In the genomic region with DNA sequence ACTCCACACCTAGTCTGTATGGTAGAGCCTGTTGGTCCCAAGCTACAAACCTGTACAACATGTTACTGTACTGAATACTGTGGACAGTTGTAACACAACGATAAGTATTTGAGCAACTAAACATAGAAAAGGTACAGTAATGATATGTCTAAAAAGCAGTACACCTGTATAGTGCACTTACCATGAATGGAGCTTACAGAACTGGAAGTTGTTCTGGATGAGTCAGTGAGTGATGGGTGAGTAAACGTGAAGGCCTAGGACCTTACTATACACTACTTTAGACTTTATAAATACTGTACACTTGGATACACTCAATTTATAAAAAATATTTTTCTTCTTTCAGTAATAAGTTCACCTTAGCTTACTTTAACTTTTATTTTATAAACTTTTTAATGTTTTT, we compare ENCODE assay signal across 16 cellular contexts.
DNase-seq lines count a peak whose midpoint lies in the region; ATAC-seq and TF ChIP-seq lines count a peak whose summit lies in the region.
"Had no signal": no experiment of that assay in that cellular context is flagged by ENCODE, and none has a peak within 500 bp of the region (broad histone marks: within the 10 kb centered on the region; RNA-seq: fewer than 3 reads in every experiment).

No MANE protein-coding gene starts in this region.

- no peaks in the 10 kb centered on the region for H3K4me1 Mint-ChIP-seq in activated CD4-positive, alpha-beta memory T cell treated with anti-CD3 and anti-CD28 coated beads, Interleukin-2, amount 10 ng/mL, durations not matched to agents 7 days and 5 days
- no peaks in the 10 kb centered on the region for H3K4me1 Mint-ChIP-seq in activated CD4-positive, alpha-beta T cell treated with anti-CD3 and anti-CD28 coated beads, Interleukin-2, amount 10 ng/mL, durations not matched to agents 24 days and 14 days

- H2AFZ ChIP-seq in OCI-LY7 (ENCODE audit: low read length) = peak overlapping the region; percentile 71

- H3K27ac ChIP-seq in OCI-LY7 (ENCODE audit: low read depth, low read length, poor library complexity, severe bottlenecking) = peak overlapping the region; percentile 61

- H4K20me1 ChIP-seq in OCI-LY7 (ENCODE audit: insufficient read depth, low read length) = no peaks in the 10 kb centered on the region

- H3K4me3 ChIP-seq in OCI-LY7 (ENCODE audit: low read depth, low read length, poor library complexity, severe bottlenecking) = no peak overlapping the region
- H3K4me3 ChIP-seq: HAP-1 had no signal

- H3K9me3 ChIP-seq in OCI-LY7 (ENCODE audit: low read length) = peaks cover 5% of the 10 kb centered on the region; the same call in 1 of the 2 replicates
- H3K9me3 ChIP-seq: HAP-1 had no signal

- no peak for TF ChIP-seq CTCF in OCI-LY7 (conservative IDR thresholded peaks at IDR 0.05; ENCODE audit: low read length)

- CTCF ChIA-PET in OCI-LY7 (lab: Charles Lee; ENCODE audit: unreplicated experiment) = no interaction called here
- CTCF ChIA-PET in activated CD4-positive, alpha-beta memory T cell treated with anti-CD3 and anti-CD28 coated beads, Interleukin-2, amount 10 ng/mL, durations not matched to agents 7 days and 5 days (lab: Charles Lee) = no interaction called here

- H3K9me2 ChIP-seq in OCI-LY7 (ENCODE audit: insufficient read depth, low read length) = no peaks in the 10 kb centered on the region

- peak overlapping the region; percentile 50 for H3K4me2 ChIP-seq in OCI-LY7 (ENCODE audit: low read length)

- intact Hi-C loops in OCI-LY7 (cut with micrococcal nuclease; ENCODE audit: unreplicated experiment) = no loop called here
- intact Hi-C loops in activated CD4-positive, alpha-beta T cell treated with anti-CD3 and anti-CD28 coated beads, Interleukin-2, amount 10 ng/mL, durations not matched to agents 24 days and 14 days (cut with micrococcal nuclease) = no loop called here

- no TSS peak for BruUV-seq in OCI-LY7 (replicated peaks; lab: Mats Ljungman, UMichigan)

- DNase-seq in OCI-LY7 (ENCODE audit: low spot score) (no peak), A172 (ENCODE audit: low spot score) (no peak), CD1c-positive myeloid dendritic cell (ENCODE audit: extremely low spot score) (no peak)
- no peak for DNase-seq in activated CD4-positive, alpha-beta memory T cell treated with anti-CD3 and anti-CD28 coated beads, Interleukin-2, amount 10 ng/mL, durations not matched to agents 7 days and 5 days
- no peak for DNase-seq in activated CD4-positive, alpha-beta T cell treated with anti-CD3 and anti-CD28 coated beads, Interleukin-2, amount 10 ng/mL, durations not matched to agents 24 days and 14 days
- DNase-seq: activated CD4-positive, alpha-beta T cell treated with anti-CD3 and anti-CD28 coated beads, Interleukin-2, amount 50 U/mL, for 4 hours; activated T-cell treated with anti-CD3 and anti-CD28 coated beads, Interleukin-2, amount 50 U/mL, for 72 hours; caudate nucleus; DMS 273 treated with DMSO at 0.1 percent for 48 hours; effector memory CD8-positive, alpha-beta T cell; NCI-H2029; stimulated activated CD4-positive, alpha-beta T cell treated with anti-CD3 and anti-CD28 coated beads, Interleukin-15, amount 100 ng/mL, for 24 hours had no signal

- no peaks in the 10 kb centered on the region for H3K79me2 ChIP-seq in OCI-LY7 (ENCODE audit: insufficient read depth, low read depth, low read length)

- H3K36me3 ChIP-seq in OCI-LY7 (ENCODE audit: insufficient read depth, low read length) = peaks cover 3% of the 10 kb centered on the region; the same call in 1 of the 2 replicates
- H3K36me3 ChIP-seq: HAP-1 had no signal

- H3K9me3 Mint-ChIP-seq in activated CD4-positive, alpha-beta memory T cell treated with anti-CD3 and anti-CD28 coated beads, Interleukin-2, amount 10 ng/mL, durations not matched to agents 7 days and 5 days = no peaks in the 10 kb centered on the region
- no peaks in the 10 kb centered on the region for H3K9me3 Mint-ChIP-seq in activated CD4-positive, alpha-beta T cell treated with anti-CD3 and anti-CD28 coated beads, Interleukin-2, amount 10 ng/mL, durations not matched to agents 24 days and 14 days
- H3K9me3 Mint-ChIP-seq: activated T-cell treated with anti-CD3 and anti-CD28 coated beads, Interleukin-2, amount 50 U/mL, for 72 hours; effector memory CD8-positive, alpha-beta T cell had no signal

- peaks cover 63% of the 10 kb centered on the region for H3K4me1 ChIP-seq in OCI-LY7 (ENCODE audit: insufficient read depth, low read length, poor library complexity, severe bottlenecking)

- no peaks in the 10 kb centered on the region for H3K36me3 Mint-ChIP-seq in activated CD4-positive, alpha-beta memory T cell treated with anti-CD3 and anti-CD28 coated beads, Interleukin-2, amount 10 ng/mL, durations not matched to agents 7 days and 5 days (ENCODE audit: low read depth)
- H3K36me3 Mint-ChIP-seq in activated CD4-positive, alpha-beta T cell treated with anti-CD3 and anti-CD28 coated beads, Interleukin-2, amount 10 ng/mL, durations not matched to agents 24 days and 14 days (ENCODE audit: low read depth) = no peaks in the 10 kb centered on the region

- POLR2A ChIA-PET in OCI-LY7 (lab: Charles Lee) = interaction anchor here (0.6 to 16.8 kb wide), 9 partner anchors 8 to 67 kb away, joined by 3 to 220 read pairs (median 4); no protein-coding TSS in a partner anchor
- POLR2A ChIA-PET in activated CD4-positive, alpha-beta memory T cell treated with anti-CD3 and anti-CD28 coated beads, Interleukin-2, amount 10 ng/mL, durations not matched to agents 7 days and 5 days (lab: Charles Lee) = no interaction called here

- ATAC-seq in GM18868 (IDR thresholded peaks at IDR 0.05; ENCODE audit: unreplicated experiment) = peak; percentile 30
- peak; percentile 33 for ATAC-seq in GM21529 (IDR thresholded peaks at IDR 0.05; ENCODE audit: unreplicated experiment)
- peak; percentile 32 for ATAC-seq in HG03045 (IDR thresholded peaks at IDR 0.05; ENCODE audit: unreplicated experiment)
- ATAC-seq: activated T-cell treated with anti-CD3 and anti-CD28 coated beads, Interleukin-2, amount 50 U/mL, for 72 hours; effector memory CD8-positive, alpha-beta T cell had no signal

- no peaks in the 10 kb centered on the region for H3K27me3 Mint-ChIP-seq in activated CD4-positive, alpha-beta memory T cell treated with anti-CD3 and anti-CD28 coated beads, Interleukin-2, amount 10 ng/mL, durations not matched to agents 7 days and 5 days
- no peaks in the 10 kb centered on the region for H3K27me3 Mint-ChIP-seq in activated CD4-positive, alpha-beta T cell treated with anti-CD3 and anti-CD28 coated beads, Interleukin-2, amount 10 ng/mL, durations not matched to agents 24 days and 14 days
- H3K27me3 Mint-ChIP-seq: effector memory CD8-positive, alpha-beta T cell had no signal

- no peak overlapping the region for H3K4me3 Mint-ChIP-seq in activated CD4-positive, alpha-beta memory T cell treated with anti-CD3 and anti-CD28 coated beads, Interleukin-2, amount 10 ng/mL, durations not matched to agents 7 days and 5 days
- H3K4me3 Mint-ChIP-seq in activated CD4-positive, alpha-beta T cell treated with anti-CD3 and anti-CD28 coated beads, Interleukin-2, amount 10 ng/mL, durations not matched to agents 24 days and 14 days = no peak overlapping the region
- H3K4me3 Mint-ChIP-seq: activated T-cell treated with anti-CD3 and anti-CD28 coated beads, Interleukin-2, amount 50 U/mL, for 72 hours; effector memory CD8-positive, alpha-beta T cell had no signal

- no peak overlapping the region for H3K27ac Mint-ChIP-seq in activated CD4-positive, alpha-beta memory T cell treated with anti-CD3 and anti-CD28 coated beads, Interleukin-2, amount 10 ng/mL, durations not matched to agents 7 days and 5 days
- H3K27ac Mint-ChIP-seq in activated CD4-positive, alpha-beta T cell treated with anti-CD3 and anti-CD28 coated beads, Interleukin-2, amount 10 ng/mL, durations not matched to agents 24 days and 14 days = no peak overlapping the region
- H3K27ac Mint-ChIP-seq: activated T-cell treated with anti-CD3 and anti-CD28 coated beads, Interleukin-2, amount 50 U/mL, for 72 hours; effector memory CD8-positive, alpha-beta T cell had no signal
